5 cellular contexts compared by ENCODE assay signal in genomic region chr11:117407016-117407415, GRCh38.
"Had no signal": no experiment of that assay in that cellular context is flagged by ENCODE, and none has a peak within 500 bp of the region (broad histone marks: within the 10 kb centered on the region; RNA-seq: fewer than 3 reads in every experiment).

No MANE protein-coding gene starts in this region.

- H2AFZ ChIP-seq: GM23338 had no signal

- H3K4me3 ChIP-seq: GM23338 had no signal

- H3K4me2 ChIP-seq: GM23338 had no signal

- ATAC-seq: GM23338, HepG2 had no signal

- DNase-seq: H9, HCEC 1CT had no signal

- H3K27ac ChIP-seq: HL-60 had no signal
